In genomic region chr12:69508091-69508490, GRCh38 we compare ENCODE assay signal across 22 cellular contexts.
"Had no signal": no experiment of that assay in that cellular context is flagged by ENCODE, and none has a peak within 500 bp of the region (broad histone marks: within the 10 kb centered on the region; RNA-seq: fewer than 3 reads in every experiment).

No MANE protein-coding gene starts in this region.

- DNase-seq: activated CD4-positive, alpha-beta T cell treated with anti-CD3 and anti-CD28 coated beads for 4 hours; activated CD8-positive, alpha-beta memory T cell treated with anti-CD3 and anti-CD28 coated beads, Interleukin-2, amount 50 U/mL, for 4 hours; activated CD8-positive, alpha-beta T cell treated with anti-CD3 and anti-CD28 coated beads for 36 hours; activated gamma-delta T cell treated with Interleukin-2 at 50 U/mL for 16 hours; activated naive CD4-positive, alpha-beta T cell treated with anti-CD3 and anti-CD28 coated beads, Interleukin-2, amount 10 ng/mL, durations not matched to agents 7 days and 5 days; activated naive CD8-positive, alpha-beta T cell treated with anti-CD3 and anti-CD28 coated beads for 36 hours; activated T-cell treated with anti-CD3 and anti-CD28 coated beads, Interleukin-2, amount 50 U/mL, for 72 hours; caudate nucleus; NCI-H1048; NCI-H146; NCI-H187 treated with DMSO at 0.1 percent for 48 hours; NCI-H2081 treated with DMSO at 0.1 percent for 48 hours; NCI-H2171; NCI-H2227 treated with DMSO at 0.1 percent for 48 hours; NCI-H446 treated with DMSO at 0.1 percent for 48 hours; NCI-H526; NCI-H774; NK-92 treated with Interleukin-12 subunit alpha and Interleukin-12 subunit beta, amount 100 ng/mL, for 24 hours; SHP77; SW 1271 had no signal

- H3K27me3 Mint-ChIP-seq: activated CD8-positive, alpha-beta T cell treated with anti-CD3 and anti-CD28 coated beads for 36 hours; activated naive CD4-positive, alpha-beta T cell treated with anti-CD3 and anti-CD28 coated beads, Interleukin-2, amount 10 ng/mL, durations not matched to agents 7 days and 5 days; activated naive CD8-positive, alpha-beta T cell treated with anti-CD3 and anti-CD28 coated beads for 36 hours had no signal

- H3K4me3 ChIP-seq: SK-N-MC had no signal

- H3K36me3 Mint-ChIP-seq: activated naive CD4-positive, alpha-beta T cell treated with anti-CD3 and anti-CD28 coated beads, Interleukin-2, amount 10 ng/mL, durations not matched to agents 7 days and 5 days had no signal

- H3K4me3 Mint-ChIP-seq: activated CD8-positive, alpha-beta T cell treated with anti-CD3 and anti-CD28 coated beads for 36 hours; activated naive CD4-positive, alpha-beta T cell treated with anti-CD3 and anti-CD28 coated beads, Interleukin-2, amount 10 ng/mL, durations not matched to agents 7 days and 5 days; activated naive CD8-positive, alpha-beta T cell treated with anti-CD3 and anti-CD28 coated beads for 36 hours; activated T-cell treated with anti-CD3 and anti-CD28 coated beads, Interleukin-2, amount 50 U/mL, for 72 hours had no signal

- H3K9me3 Mint-ChIP-seq: activated CD8-positive, alpha-beta T cell treated with anti-CD3 and anti-CD28 coated beads for 36 hours; activated naive CD4-positive, alpha-beta T cell treated with anti-CD3 and anti-CD28 coated beads, Interleukin-2, amount 10 ng/mL, durations not matched to agents 7 days and 5 days; activated naive CD8-positive, alpha-beta T cell treated with anti-CD3 and anti-CD28 coated beads for 36 hours; activated T-cell treated with anti-CD3 and anti-CD28 coated beads, Interleukin-2, amount 50 U/mL, for 72 hours; activated T-helper 2 cell treated with anti-CD3 and anti-CD28 coated beads, Interferon-gamma antibody, Interleukin-2, Interleukin-4, amounts not matched to agents 10 μg/mL and 5 μg/mL and 100 μg/mL, durations not matched to agents 14 hours and 24 hours and 36 hours had no signal

- H3K27ac Mint-ChIP-seq: activated CD8-positive, alpha-beta T cell treated with anti-CD3 and anti-CD28 coated beads for 36 hours; activated naive CD4-positive, alpha-beta T cell treated with anti-CD3 and anti-CD28 coated beads, Interleukin-2, amount 10 ng/mL, durations not matched to agents 7 days and 5 days; activated naive CD8-positive, alpha-beta T cell treated with anti-CD3 and anti-CD28 coated beads for 36 hours; activated T-cell treated with anti-CD3 and anti-CD28 coated beads, Interleukin-2, amount 50 U/mL, for 72 hours; activated T-helper 2 cell treated with anti-CD3 and anti-CD28 coated beads, Interferon-gamma antibody, Interleukin-2, Interleukin-4, amounts not matched to agents 10 μg/mL and 5 μg/mL and 100 μg/mL, durations not matched to agents 14 hours and 24 hours and 36 hours had no signal
